ENCODE assay signal across 1 cellular context in the genomic region with DNA sequence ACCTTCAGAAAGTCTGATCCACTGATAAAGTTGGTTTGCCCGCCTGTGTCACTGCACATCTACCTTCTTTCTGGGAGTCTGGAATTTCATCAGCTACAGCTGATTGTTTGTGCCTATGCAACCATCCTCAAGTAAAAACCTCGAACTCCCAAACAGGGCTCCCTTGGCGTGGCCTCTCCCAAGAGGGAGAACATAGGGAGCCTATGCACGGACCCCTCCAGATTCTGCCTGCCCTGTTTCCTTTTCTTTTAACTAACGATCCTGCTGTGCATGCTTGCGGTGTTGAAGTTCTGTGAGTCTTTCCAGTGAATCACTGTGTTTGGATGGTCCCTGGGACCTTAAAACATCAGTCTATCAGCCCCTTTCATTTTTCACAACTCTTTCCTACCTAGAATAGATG.
TF ChIP-seq lines count a peak whose summit lies in the region.

No MANE protein-coding gene starts in this region.

TF ChIP-seq in WTC11, 78 proteins besides CTCF, POLR2A, EP300 and RAD21 (continued from another document):
- TF ChIP-seq, protein P1, sequence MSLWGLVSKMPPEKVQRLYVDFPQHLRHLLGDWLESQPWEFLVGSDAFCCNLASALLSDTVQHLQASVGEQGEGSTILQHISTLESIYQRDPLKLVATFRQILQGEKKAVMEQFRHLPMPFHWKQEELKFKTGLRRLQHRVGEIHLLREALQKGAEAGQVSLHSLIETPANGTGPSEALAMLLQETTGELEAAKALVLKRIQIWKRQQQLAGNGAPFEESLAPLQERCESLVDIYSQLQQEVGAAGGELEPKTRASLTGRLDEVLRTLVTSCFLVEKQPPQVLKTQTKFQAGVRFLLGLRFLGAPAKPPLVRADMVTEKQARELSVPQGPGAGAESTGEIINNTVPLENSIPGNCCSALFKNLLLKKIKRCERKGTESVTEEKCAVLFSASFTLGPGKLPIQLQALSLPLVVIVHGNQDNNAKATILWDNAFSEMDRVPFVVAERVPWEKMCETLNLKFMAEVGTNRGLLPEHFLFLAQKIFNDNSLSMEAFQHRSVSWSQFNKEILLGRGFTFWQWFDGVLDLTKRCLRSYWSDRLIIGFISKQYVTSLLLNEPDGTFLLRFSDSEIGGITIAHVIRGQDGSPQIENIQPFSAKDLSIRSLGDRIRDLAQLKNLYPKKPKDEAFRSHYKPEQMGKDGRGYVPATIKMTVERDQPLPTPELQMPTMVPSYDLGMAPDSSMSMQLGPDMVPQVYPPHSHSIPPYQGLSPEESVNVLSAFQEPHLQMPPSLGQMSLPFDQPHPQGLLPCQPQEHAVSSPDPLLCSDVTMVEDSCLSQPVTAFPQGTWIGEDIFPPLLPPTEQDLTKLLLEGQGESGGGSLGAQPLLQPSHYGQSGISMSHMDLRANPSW (CRISPR knock-in tag; conservative IDR thresholded peaks at IDR 0.05; ENCODE audit: low read depth) = no peak
- TF ChIP-seq NR1H2 (CRISPR knock-in tag; IDR thresholded peaks at IDR 0.05) = no peak
- no peak for TF ChIP-seq GABPB1 (CRISPR knock-in tag; IDR thresholded peaks at IDR 0.05)
- TF ChIP-seq, protein P2, sequence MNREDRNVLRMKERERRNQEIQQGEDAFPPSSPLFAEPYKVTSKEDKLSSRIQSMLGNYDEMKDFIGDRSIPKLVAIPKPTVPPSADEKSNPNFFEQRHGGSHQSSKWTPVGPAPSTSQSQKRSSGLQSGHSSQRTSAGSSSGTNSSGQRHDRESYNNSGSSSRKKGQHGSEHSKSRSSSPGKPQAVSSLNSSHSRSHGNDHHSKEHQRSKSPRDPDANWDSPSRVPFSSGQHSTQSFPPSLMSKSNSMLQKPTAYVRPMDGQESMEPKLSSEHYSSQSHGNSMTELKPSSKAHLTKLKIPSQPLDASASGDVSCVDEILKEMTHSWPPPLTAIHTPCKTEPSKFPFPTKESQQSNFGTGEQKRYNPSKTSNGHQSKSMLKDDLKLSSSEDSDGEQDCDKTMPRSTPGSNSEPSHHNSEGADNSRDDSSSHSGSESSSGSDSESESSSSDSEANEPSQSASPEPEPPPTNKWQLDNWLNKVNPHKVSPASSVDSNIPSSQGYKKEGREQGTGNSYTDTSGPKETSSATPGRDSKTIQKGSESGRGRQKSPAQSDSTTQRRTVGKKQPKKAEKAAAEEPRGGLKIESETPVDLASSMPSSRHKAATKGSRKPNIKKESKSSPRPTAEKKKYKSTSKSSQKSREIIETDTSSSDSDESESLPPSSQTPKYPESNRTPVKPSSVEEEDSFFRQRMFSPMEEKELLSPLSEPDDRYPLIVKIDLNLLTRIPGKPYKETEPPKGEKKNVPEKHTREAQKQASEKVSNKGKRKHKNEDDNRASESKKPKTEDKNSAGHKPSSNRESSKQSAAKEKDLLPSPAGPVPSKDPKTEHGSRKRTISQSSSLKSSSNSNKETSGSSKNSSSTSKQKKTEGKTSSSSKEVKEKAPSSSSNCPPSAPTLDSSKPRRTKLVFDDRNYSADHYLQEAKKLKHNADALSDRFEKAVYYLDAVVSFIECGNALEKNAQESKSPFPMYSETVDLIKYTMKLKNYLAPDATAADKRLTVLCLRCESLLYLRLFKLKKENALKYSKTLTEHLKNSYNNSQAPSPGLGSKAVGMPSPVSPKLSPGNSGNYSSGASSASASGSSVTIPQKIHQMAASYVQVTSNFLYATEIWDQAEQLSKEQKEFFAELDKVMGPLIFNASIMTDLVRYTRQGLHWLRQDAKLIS (CRISPR knock-in tag; IDR thresholded peaks at IDR 0.05; ENCODE audit: borderline replicate concordance) = no peak
- TF ChIP-seq CREM (CRISPR knock-in tag; IDR thresholded peaks at IDR 0.05) = no peak
- TF ChIP-seq, protein P3, sequence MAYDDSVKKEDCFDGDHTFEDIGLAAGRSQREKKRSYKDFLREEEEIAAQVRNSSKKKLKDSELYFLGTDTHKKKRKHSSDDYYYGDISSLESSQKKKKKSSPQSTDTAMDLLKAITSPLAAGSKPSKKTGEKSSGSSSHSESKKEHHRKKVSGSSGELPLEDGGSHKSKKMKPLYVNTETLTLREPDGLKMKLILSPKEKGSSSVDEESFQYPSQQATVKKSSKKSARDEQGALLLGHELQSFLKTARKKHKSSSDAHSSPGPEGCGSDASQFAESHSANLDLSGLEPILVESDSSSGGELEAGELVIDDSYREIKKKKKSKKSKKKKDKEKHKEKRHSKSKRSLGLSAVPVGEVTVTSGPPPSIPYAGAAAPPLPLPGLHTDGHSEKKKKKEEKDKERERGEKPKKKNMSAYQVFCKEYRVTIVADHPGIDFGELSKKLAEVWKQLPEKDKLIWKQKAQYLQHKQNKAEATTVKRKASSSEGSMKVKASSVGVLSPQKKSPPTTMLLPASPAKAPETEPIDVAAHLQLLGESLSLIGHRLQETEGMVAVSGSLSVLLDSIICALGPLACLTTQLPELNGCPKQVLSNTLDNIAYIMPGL (CRISPR knock-in tag; IDR thresholded peaks at IDR 0.05) = no peak
- TF ChIP-seq, protein P4, sequence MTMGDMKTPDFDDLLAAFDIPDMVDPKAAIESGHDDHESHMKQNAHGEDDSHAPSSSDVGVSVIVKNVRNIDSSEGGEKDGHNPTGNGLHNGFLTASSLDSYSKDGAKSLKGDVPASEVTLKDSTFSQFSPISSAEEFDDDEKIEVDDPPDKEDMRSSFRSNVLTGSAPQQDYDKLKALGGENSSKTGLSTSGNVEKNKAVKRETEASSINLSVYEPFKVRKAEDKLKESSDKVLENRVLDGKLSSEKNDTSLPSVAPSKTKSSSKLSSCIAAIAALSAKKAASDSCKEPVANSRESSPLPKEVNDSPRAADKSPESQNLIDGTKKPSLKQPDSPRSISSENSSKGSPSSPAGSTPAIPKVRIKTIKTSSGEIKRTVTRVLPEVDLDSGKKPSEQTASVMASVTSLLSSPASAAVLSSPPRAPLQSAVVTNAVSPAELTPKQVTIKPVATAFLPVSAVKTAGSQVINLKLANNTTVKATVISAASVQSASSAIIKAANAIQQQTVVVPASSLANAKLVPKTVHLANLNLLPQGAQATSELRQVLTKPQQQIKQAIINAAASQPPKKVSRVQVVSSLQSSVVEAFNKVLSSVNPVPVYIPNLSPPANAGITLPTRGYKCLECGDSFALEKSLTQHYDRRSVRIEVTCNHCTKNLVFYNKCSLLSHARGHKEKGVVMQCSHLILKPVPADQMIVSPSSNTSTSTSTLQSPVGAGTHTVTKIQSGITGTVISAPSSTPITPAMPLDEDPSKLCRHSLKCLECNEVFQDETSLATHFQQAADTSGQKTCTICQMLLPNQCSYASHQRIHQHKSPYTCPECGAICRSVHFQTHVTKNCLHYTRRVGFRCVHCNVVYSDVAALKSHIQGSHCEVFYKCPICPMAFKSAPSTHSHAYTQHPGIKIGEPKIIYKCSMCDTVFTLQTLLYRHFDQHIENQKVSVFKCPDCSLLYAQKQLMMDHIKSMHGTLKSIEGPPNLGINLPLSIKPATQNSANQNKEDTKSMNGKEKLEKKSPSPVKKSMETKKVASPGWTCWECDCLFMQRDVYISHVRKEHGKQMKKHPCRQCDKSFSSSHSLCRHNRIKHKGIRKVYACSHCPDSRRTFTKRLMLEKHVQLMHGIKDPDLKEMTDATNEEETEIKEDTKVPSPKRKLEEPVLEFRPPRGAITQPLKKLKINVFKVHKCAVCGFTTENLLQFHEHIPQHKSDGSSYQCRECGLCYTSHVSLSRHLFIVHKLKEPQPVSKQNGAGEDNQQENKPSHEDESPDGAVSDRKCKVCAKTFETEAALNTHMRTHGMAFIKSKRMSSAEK (CRISPR knock-in tag; IDR thresholded peaks at IDR 0.05; ENCODE audit: borderline replicate concordance) = no peak
- TF ChIP-seq, protein P5, sequence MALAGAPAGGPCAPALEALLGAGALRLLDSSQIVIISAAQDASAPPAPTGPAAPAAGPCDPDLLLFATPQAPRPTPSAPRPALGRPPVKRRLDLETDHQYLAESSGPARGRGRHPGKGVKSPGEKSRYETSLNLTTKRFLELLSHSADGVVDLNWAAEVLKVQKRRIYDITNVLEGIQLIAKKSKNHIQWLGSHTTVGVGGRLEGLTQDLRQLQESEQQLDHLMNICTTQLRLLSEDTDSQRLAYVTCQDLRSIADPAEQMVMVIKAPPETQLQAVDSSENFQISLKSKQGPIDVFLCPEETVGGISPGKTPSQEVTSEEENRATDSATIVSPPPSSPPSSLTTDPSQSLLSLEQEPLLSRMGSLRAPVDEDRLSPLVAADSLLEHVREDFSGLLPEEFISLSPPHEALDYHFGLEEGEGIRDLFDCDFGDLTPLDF (CRISPR knock-in tag; IDR thresholded peaks at IDR 0.05) = no peak
- TF ChIP-seq, protein P6, sequence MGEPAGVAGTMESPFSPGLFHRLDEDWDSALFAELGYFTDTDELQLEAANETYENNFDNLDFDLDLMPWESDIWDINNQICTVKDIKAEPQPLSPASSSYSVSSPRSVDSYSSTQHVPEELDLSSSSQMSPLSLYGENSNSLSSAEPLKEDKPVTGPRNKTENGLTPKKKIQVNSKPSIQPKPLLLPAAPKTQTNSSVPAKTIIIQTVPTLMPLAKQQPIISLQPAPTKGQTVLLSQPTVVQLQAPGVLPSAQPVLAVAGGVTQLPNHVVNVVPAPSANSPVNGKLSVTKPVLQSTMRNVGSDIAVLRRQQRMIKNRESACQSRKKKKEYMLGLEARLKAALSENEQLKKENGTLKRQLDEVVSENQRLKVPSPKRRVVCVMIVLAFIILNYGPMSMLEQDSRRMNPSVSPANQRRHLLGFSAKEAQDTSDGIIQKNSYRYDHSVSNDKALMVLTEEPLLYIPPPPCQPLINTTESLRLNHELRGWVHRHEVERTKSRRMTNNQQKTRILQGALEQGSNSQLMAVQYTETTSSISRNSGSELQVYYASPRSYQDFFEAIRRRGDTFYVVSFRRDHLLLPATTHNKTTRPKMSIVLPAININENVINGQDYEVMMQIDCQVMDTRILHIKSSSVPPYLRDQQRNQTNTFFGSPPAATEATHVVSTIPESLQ (CRISPR knock-in tag; IDR thresholded peaks at IDR 0.05) = no peak
- TF ChIP-seq NFYB (CRISPR knock-in tag; conservative IDR thresholded peaks at IDR 0.05; ENCODE audit: low read depth) = no peak
- no peak for TF ChIP-seq FOXP1 (CRISPR knock-in tag; IDR thresholded peaks at IDR 0.05; ENCODE audit: borderline replicate concordance)
- TF ChIP-seq ZNF138 (CRISPR knock-in tag; conservative IDR thresholded peaks at IDR 0.05) = no peak
- TF ChIP-seq GRHL2 (CRISPR knock-in tag; IDR thresholded peaks at IDR 0.05; ENCODE audit: insufficient replicate concordance, severe bottlenecking) = no peak
- TF ChIP-seq, protein P7, sequence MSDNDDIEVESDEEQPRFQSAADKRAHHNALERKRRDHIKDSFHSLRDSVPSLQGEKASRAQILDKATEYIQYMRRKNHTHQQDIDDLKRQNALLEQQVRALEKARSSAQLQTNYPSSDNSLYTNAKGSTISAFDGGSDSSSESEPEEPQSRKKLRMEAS (CRISPR knock-in tag; IDR thresholded peaks at IDR 0.05) = no peak
- TF ChIP-seq SOX15 (CRISPR knock-in tag; IDR thresholded peaks at IDR 0.05) = no peak
